8 cellular contexts compared by ENCODE assay signal in genomic region chr19:2549701-2550191, GRCh38.
DNase-seq lines count a peak whose midpoint lies in the region; ATAC-seq and TF ChIP-seq lines count a peak whose summit lies in the region.

No MANE protein-coding gene starts in this region.

- H3K27ac Mint-ChIP-seq in activated T-helper 17 cell treated with anti-CD3 and anti-CD28 coated beads, Interleukin-2, amount 50 U/mL, for 72 hours: no peak overlapping the region
- no peak overlapping the region for H3K27ac Mint-ChIP-seq in glutamatergic neuron (ENCODE audit: unreplicated experiment)
- no peak overlapping the region for H3K27ac Mint-ChIP-seq in mesothelial cell of epicardium

- H3K36me3 Mint-ChIP-seq in activated T-helper 17 cell treated with anti-CD3 and anti-CD28 coated beads, Interleukin-2, amount 50 U/mL, for 72 hours (ENCODE audit: low read depth): no peaks in the 10 kb centered on the region
- H3K36me3 Mint-ChIP-seq in glutamatergic neuron (ENCODE audit: unreplicated experiment) (no peaks in the 10 kb centered on the region), mesothelial cell of epicardium (no peaks in the 10 kb centered on the region)

- in situ Hi-C loops in GM13976 (cut with MboI; ENCODE audit: low sequenced_read_pairs, unreplicated experiment): no loop called here

- peaks cover 10% of the 10 kb centered on the region for H3K4me1 Mint-ChIP-seq in activated T-helper 17 cell treated with anti-CD3 and anti-CD28 coated beads, Interleukin-2, amount 50 U/mL, for 72 hours
- H3K4me1 Mint-ChIP-seq in glutamatergic neuron (ENCODE audit: low read depth, unreplicated experiment) (peaks cover 7% of the 10 kb centered on the region), mesothelial cell of epicardium (peaks cover 24% of the 10 kb centered on the region)

- peak; percentile 50 for ATAC-seq in omental fat pad (ENCODE audit: low FRiP score)
- no peak for ATAC-seq in activated T-helper 17 cell treated with anti-CD3 and anti-CD28 coated beads, Interleukin-2, amount 50 U/mL, for 72 hours (replicated peaks)

- no peak overlapping the region for H3K4me3 ChIP-seq in fibroblast of mammary gland (ENCODE audit: control insufficient read depth, low read depth, low read length)

- TF ChIP-seq CTCF in fibroblast of mammary gland (conservative IDR thresholded peaks at IDR 0.05; ENCODE audit: control insufficient read depth, insufficient read depth, low read depth, low read length): no peak
- TF ChIP-seq CTCF in omental fat pad (IDR thresholded peaks at IDR 0.05): no peak
- TF ChIP-seq CTCF in glutamatergic neuron (IDR thresholded peaks at IDR 0.05; ENCODE audit: partially characterized antibody, unreplicated experiment): no peak
- TF ChIP-seq CTCF in mesothelial cell of epicardium (IDR thresholded peaks at IDR 0.05; ENCODE audit: unreplicated experiment): no peak
- no peak for TF ChIP-seq CTCF in GM13976 (IDR thresholded peaks at IDR 0.05; ENCODE audit: borderline replicate concordance, control extremely low read depth, extremely low read depth, insufficient read depth, missing control alignments)

- H3K9me3 Mint-ChIP-seq in activated T-helper 17 cell treated with anti-CD3 and anti-CD28 coated beads, Interleukin-2, amount 50 U/mL, for 72 hours: no peaks in the 10 kb centered on the region
- peaks cover 9% of the 10 kb centered on the region for H3K9me3 Mint-ChIP-seq in glutamatergic neuron (ENCODE audit: unreplicated experiment)
- no peaks in the 10 kb centered on the region for H3K9me3 Mint-ChIP-seq in mesothelial cell of epicardium

- H3K4me3 Mint-ChIP-seq in activated T-helper 17 cell treated with anti-CD3 and anti-CD28 coated beads, Interleukin-2, amount 50 U/mL, for 72 hours: no peak overlapping the region
- H3K4me3 Mint-ChIP-seq in glutamatergic neuron (ENCODE audit: unreplicated experiment) (no peak overlapping the region), mesothelial cell of epicardium (no peak overlapping the region)

- no peaks in the 10 kb centered on the region for H3K27me3 Mint-ChIP-seq in activated T-helper 17 cell treated with anti-CD3 and anti-CD28 coated beads, Interleukin-2, amount 50 U/mL, for 72 hours
- H3K27me3 Mint-ChIP-seq in glutamatergic neuron (ENCODE audit: unreplicated experiment): peaks cover 12% of the 10 kb centered on the region
- H3K27me3 Mint-ChIP-seq in mesothelial cell of epicardium (ENCODE audit: low read depth): no peaks in the 10 kb centered on the region

- peak; percentile 92 for DNase-seq in Ammon's horn (ENCODE audit: low spot score)
- peak; percentile 94 for DNase-seq in RPMI7951 (ENCODE audit: low read depth)
- peak; percentile 94 for DNase-seq in fibroblast of mammary gland (ENCODE audit: low read depth)
- DNase-seq in omental fat pad (ENCODE audit: low spot score): no peak
- no peak for DNase-seq in glutamatergic neuron
- DNase-seq in mesothelial cell of epicardium (ENCODE audit: low spot score in 2 of 2, unreplicated experiment in 2 of 2): no peak
- no peak for DNase-seq in GM13976 (ENCODE audit: low spot score)

Comparison
In these comparisons a context has a peak if more than half of its experiments do, and no peak if none do; other contexts are left out.
1. DNase-seq: peak in Ammon's horn (single experiment), RPMI7951 (single experiment) and fibroblast of mammary gland (single experiment); none in omental fat pad (single experiment), glutamatergic neuron (single experiment), mesothelial cell of epicardium (0 of 2) and GM13976 (single experiment).